Comparison of ENCODE assay signal across 8 cellular contexts in genomic region chr3:115986555-115987207, GRCh38.
DNase-seq lines count a peak whose midpoint lies in the region; ATAC-seq and TF ChIP-seq lines count a peak whose summit lies in the region.

No MANE protein-coding gene starts in this region.

- H3K9ac ChIP-seq in BLaER1, result no peak overlapping the region

- H2AFZ ChIP-seq in PC-9, result no peak overlapping the region

- ATAC-seq in left lobe of liver (no peak), GM21447 (IDR thresholded peaks at IDR 0.05; ENCODE audit: unreplicated experiment) (no peak), GM21737 (IDR thresholded peaks at IDR 0.05; ENCODE audit: unreplicated experiment) (no peak), GM18868 (IDR thresholded peaks at IDR 0.05; ENCODE audit: unreplicated experiment) (no peak)

- POLR2A ChIA-PET in PC-9 (lab: Charles Lee; ENCODE audit: unreplicated experiment), result interaction anchor here (0.6 kb wide), 1 partner anchor 13 kb away, joined by 8 read pairs; no protein-coding TSS in a partner anchor

- H3K79me2 ChIP-seq in PC-9 (ENCODE audit: low read depth), result no peaks in the 10 kb centered on the region

- H3K4me2 ChIP-seq in BLaER1 (peak overlapping the region; percentile 25), PC-9 (no peak overlapping the region)

- no peaks in the 10 kb centered on the region for H3F3A ChIP-seq in PC-9 (ENCODE audit: insufficient read depth, low read depth)

- peak; percentile 34 for TF ChIP-seq CTCF in GM13977 (IDR thresholded peaks at IDR 0.05; ENCODE audit: extremely low read depth, insufficient read depth, missing control alignments)
- peak; percentile 57 for TF ChIP-seq CTCF in PC-9 (conservative IDR thresholded peaks at IDR 0.05)

- no TSS peak for BruUV-seq in PC-9 (replicated peaks; lab: Mats Ljungman, UMichigan)

- H3K27ac ChIP-seq in BLaER1 (no peak overlapping the region), PC-9 (no peak overlapping the region)

- DNase-seq in GM13977 (ENCODE audit: low spot score) (no peak), PC-9 (peak in 1 of 2 experiments; percentile 39), glomerular visceral epithelial cell (ENCODE audit: extremely low spot score) (peak; percentile 54), left lobe of liver (ENCODE audit: low spot score) (no peak)

- H3K9me2 ChIP-seq in PC-9 (ENCODE audit: insufficient read depth), result no peaks in the 10 kb centered on the region

- in situ Hi-C loops in GM13977 (cut with MboI; ENCODE audit: low pct_unique_long_range_greater_than_20kb, low sequenced_read_pairs, unreplicated experiment), result no loop called here

- H3K4me1 ChIP-seq in BLaER1 (peaks cover 9% of the 10 kb centered on the region), PC-9 (replicated peaks; ENCODE audit: insufficient read depth) (no peaks in the 10 kb centered on the region)

- no peaks in the 10 kb centered on the region for H3K27me3 ChIP-seq in BLaER1
- H3K27me3 ChIP-seq in PC-9 (ENCODE audit: insufficient read depth, low read depth), result no peaks in the 10 kb centered on the region

- intact Hi-C loops in PC-9 (cut with micrococcal nuclease; ENCODE audit: unreplicated experiment), result loop anchor here (5.0 kb wide), 2 partner anchors 71 to 156 kb away; no protein-coding TSS in a partner anchor

- H3K36me3 ChIP-seq in BLaER1 (no peaks in the 10 kb centered on the region), PC-9 (ENCODE audit: low read depth) (no peaks in the 10 kb centered on the region)

- H3K4me3 ChIP-seq in BLaER1, result no peak overlapping the region
- no peak overlapping the region for H3K4me3 ChIP-seq in PC-9

- H3K9me3 ChIP-seq in BLaER1 (no peaks in the 10 kb centered on the region), PC-9 (ENCODE audit: insufficient read depth, low read depth) (no peaks in the 10 kb centered on the region; the same call in 1 of the 2 replicates)

- H4K20me1 ChIP-seq in BLaER1, result no peaks in the 10 kb centered on the region
- no peaks in the 10 kb centered on the region for H4K20me1 ChIP-seq in PC-9 (ENCODE audit: insufficient read depth)

- CTCF ChIA-PET in PC-9 (lab: Charles Lee), result interaction anchor here (0.6 to 1.0 kb wide), 2 partner anchors 14 to 43 kb away, joined by 3 to 4 read pairs; no protein-coding TSS in a partner anchor
